Comparison of ENCODE assay signal across 20 cellular contexts in the genomic region with DNA sequence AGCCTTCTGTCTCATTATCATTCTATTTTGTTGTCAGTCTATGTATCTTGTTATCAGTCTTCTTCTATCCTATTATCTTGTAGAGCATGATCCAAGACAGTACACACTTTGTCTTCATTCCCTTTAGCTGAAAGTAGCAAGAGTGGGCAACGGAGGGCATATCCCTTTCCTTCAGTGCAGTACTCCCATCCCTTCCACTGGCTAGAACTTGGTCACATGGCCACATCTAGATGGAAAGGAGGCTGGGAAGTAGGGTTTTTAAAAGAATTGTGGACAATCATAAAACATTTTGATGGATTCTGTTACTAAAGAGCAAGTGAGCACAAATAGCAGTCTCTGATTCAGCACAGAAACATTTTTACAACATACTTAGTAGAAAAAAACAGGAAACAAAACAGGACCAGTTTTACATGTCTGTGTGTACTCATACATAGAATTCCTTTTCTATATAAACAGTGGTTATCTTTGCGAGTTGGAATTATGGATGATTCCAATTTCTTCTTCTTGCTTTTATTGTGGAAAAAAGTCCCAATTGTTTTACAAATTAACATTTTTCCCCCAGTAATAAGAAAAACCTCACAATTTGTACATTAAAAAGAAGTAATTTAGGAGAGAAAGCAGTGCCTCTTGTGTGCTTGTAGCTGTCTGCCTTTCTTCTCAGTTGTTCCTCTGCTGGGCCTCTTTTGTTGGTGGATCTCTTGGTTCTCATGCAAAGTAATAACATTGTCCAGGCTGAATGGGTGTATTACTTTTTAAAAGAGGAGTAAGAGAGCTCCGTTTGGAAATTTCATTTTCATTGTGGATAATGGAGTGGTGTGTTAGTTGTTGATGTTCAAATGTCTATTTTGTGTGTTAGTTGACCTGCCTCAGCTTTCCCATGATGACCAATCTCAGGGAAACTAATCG.
DNase-seq lines count a peak whose midpoint lies in the region; ATAC-seq, FAIRE-seq and TF ChIP-seq lines count a peak whose summit lies in the region.
"Had no signal": no experiment of that assay in that cellular context is flagged by ENCODE, and none has a peak within 500 bp of the region (broad histone marks: within the 10 kb centered on the region; RNA-seq: fewer than 3 reads in every experiment).

No MANE protein-coding gene starts in this region.

- H3K27me3 ChIP-seq in endothelial cell of umbilical vein (ENCODE audit: control insufficient read depth in 2 of 2, insufficient read depth in 2 of 2, low read length in 2 of 2) (peaks cover 14 to 21% of the 10 kb centered on the region in 2 experiments), mesenchymal stem cell (ENCODE audit: control insufficient read depth in 1 of 2, insufficient read depth in 1 of 2, low read length in 2 of 2) (peaks cover 0 to 24% of the 10 kb centered on the region in 2 experiments), testis (no peaks in the 10 kb centered on the region)
- H3K27me3 ChIP-seq: brain microvascular endothelial cell, transverse colon had no signal

- no peaks in the 10 kb centered on the region for H3K4me1 ChIP-seq in endothelial cell of umbilical vein (ENCODE audit: control insufficient read depth, extremely low read depth, insufficient read depth, low read length)
- H3K4me1 ChIP-seq in mesenchymal stem cell (ENCODE audit: control insufficient read depth, insufficient read depth, low read depth, low read length): peaks cover 1% of the 10 kb centered on the region
- no peaks in the 10 kb centered on the region for H3K4me1 ChIP-seq in testis
- H3K4me1 ChIP-seq: esophagus muscularis mucosa, heart right ventricle, transverse colon had no signal

- H3K4me2 ChIP-seq in endothelial cell of umbilical vein (ENCODE audit: insufficient read depth, low read length) (no peak overlapping the region), mesenchymal stem cell (ENCODE audit: low read length, poor library complexity, severe bottlenecking) (no peak overlapping the region)

- TF ChIP-seq POLR2A in endothelial cell of umbilical vein (IDR thresholded peaks at IDR 0.05; ENCODE audit: low read depth, low read length) (no peak), testis (IDR thresholded peaks at IDR 0.05) (no peak)

- no peak for ATAC-seq in HG02938 (IDR thresholded peaks at IDR 0.05; ENCODE audit: unreplicated experiment)
- ATAC-seq: activated CD4-positive, CD25-positive, alpha-beta regulatory T cell treated with anti-CD3 and anti-CD28 coated beads, Interleukin-2, amount 50 U/mL, for 24 hours; heart right ventricle; stimulated activated memory B cell treated with anti-CD40 and anti-IgM and Interleukin-4, amounts not matched to agents 10 μg/mL and 1 μg/mL and 100 μg/mL, for 72 hours had no signal

- H3K36me3 ChIP-seq in endothelial cell of umbilical vein (ENCODE audit: control insufficient read depth in 2 of 2, extremely low read depth in 1 of 2, insufficient read depth in 2 of 2, low read length in 2 of 2) (no peaks in the 10 kb centered on the region), mesenchymal stem cell (ENCODE audit: control insufficient read depth in 1 of 2, insufficient read depth in 2 of 2, low read depth in 1 of 2, low read length in 2 of 2) (no peaks in the 10 kb centered on the region), testis (ENCODE audit: low read depth, missing control alignments) (no peaks in the 10 kb centered on the region)
- H3K36me3 ChIP-seq: brain microvascular endothelial cell, esophagus muscularis mucosa, heart right ventricle, transverse colon had no signal

- no peak for TF ChIP-seq CTCF in endothelial cell of umbilical vein (IDR thresholded peaks at IDR 0.05; ENCODE audit: extremely low read depth in 1 of 2, insufficient read depth in 1 of 2, low read depth in 1 of 2, low read length in 2 of 2)
- TF ChIP-seq CTCF in testis (IDR thresholded peaks at IDR 0.05): no peak

- POLR2A ChIA-PET in endothelial cell of umbilical vein (lab: Charles Lee): no interaction called here

- H2BK120ac ChIP-seq in mesenchymal stem cell (ENCODE audit: low read depth, low read length): no peak overlapping the region

- H3K9me3 ChIP-seq in endothelial cell of umbilical vein (replicated peaks; ENCODE audit: control insufficient read depth, insufficient read depth, low read length) (no peaks in the 10 kb centered on the region), mesenchymal stem cell (ENCODE audit: control insufficient read depth, low read length) (no peaks in the 10 kb centered on the region), testis (no peaks in the 10 kb centered on the region)
- H3K9me3 ChIP-seq: esophagus muscularis mucosa had no signal

- H2BK15ac ChIP-seq in mesenchymal stem cell (ENCODE audit: low read depth, poor library complexity, severe bottlenecking): no peak overlapping the region

- no peak overlapping the region for H2AK5ac ChIP-seq in mesenchymal stem cell (ENCODE audit: low read length, severe bottlenecking)

- BruUV-seq in endothelial cell of umbilical vein (replicated peaks; lab: Mats Ljungman, UMichigan): no TSS peak

- intact Hi-C loops in endothelial cell of umbilical vein (cut with micrococcal nuclease): no loop called here
- intact Hi-C loops in testis (cut with DNase I; ENCODE audit: low total_unique reads): no loop called here

- no peak overlapping the region for H2AFZ ChIP-seq in endothelial cell of umbilical vein (ENCODE audit: low read depth, low read length)
- no peak overlapping the region for H2AFZ ChIP-seq in mesenchymal stem cell (ENCODE audit: low read depth, low read length)

- CTCF ChIA-PET in endothelial cell of umbilical vein (lab: Charles Lee): interaction anchor here (1.0 to 1.9 kb wide), 2 partner anchors 90 to 526 kb away, joined by 3 to 5 read pairs; no protein-coding TSS in a partner anchor

- H3K79me2 ChIP-seq in endothelial cell of umbilical vein (ENCODE audit: control insufficient read depth, insufficient read depth, low read length): no peaks in the 10 kb centered on the region

- H3K4ac ChIP-seq in mesenchymal stem cell (ENCODE audit: low read depth in 1 of 2, low read length in 2 of 2): no peak overlapping the region

- peak; percentile 89 for DNase-seq in EH (ENCODE audit: low read depth)
- peak; percentile 44 for DNase-seq in LoVo (ENCODE audit: low spot score)
- no peak for DNase-seq in endothelial cell of umbilical vein (ENCODE audit: low read depth, low spot score)
- DNase-seq in mesenchymal stem cell: peak; percentile 60
- DNase-seq in testis: no peak
- DNase-seq in NCI-H1105 (lab: John Stamatoyannopoulos, UW): no peak
- no peak for DNase-seq in central memory CD4-positive, alpha-beta T cell
- DNase-seq: activated T-cell treated with anti-CD3 and anti-CD28 coated beads, Interleukin-2, amount 50 U/mL, for 48 hours; brain microvascular endothelial cell; CD4-positive, CD25-positive, alpha-beta regulatory T cell; heart right ventricle; NCI-H1092; NCI-H2107; NCI-H524 treated with DMSO at 0.1 percent for 48 hours; transverse colon had no signal

- H4K91ac ChIP-seq in mesenchymal stem cell (ENCODE audit: low read length): no peak overlapping the region

- H3K23ac ChIP-seq in mesenchymal stem cell (ENCODE audit: low read length in 2 of 2): no peak overlapping the region

- no peak overlapping the region for H2BK5ac ChIP-seq in mesenchymal stem cell (ENCODE audit: low read depth, low read length, poor library complexity, severe bottlenecking)

- no peak overlapping the region for H3K9ac ChIP-seq in endothelial cell of umbilical vein (replicated peaks; ENCODE audit: extremely low read depth, insufficient read depth, low read length)
- H3K9ac ChIP-seq in mesenchymal stem cell (ENCODE audit: low read length): no peak overlapping the region

- no peaks in the 10 kb centered on the region for H4K20me1 ChIP-seq in endothelial cell of umbilical vein (replicated peaks; ENCODE audit: control insufficient read depth, extremely low read depth, insufficient read depth, low read length)

- WGBS in mesenchymal stem cell: 66% methylated on average over 3 of the region's 4 CpGs
- WGBS in testis, 2 donors: 74 to 80% methylated on average over 4 of the region's 4 CpGs

- peak; percentile 46 for FAIRE-seq in endothelial cell of umbilical vein (lab: Jason Lieb, UNC)
- FAIRE-seq: keratinocyte had no signal

- no peaks in the 10 kb centered on the region for H3K9me1 ChIP-seq in endothelial cell of umbilical vein (replicated peaks; ENCODE audit: control insufficient read depth, extremely low read depth, insufficient read depth, low read length)

- H3K4me3 ChIP-seq in endothelial cell of umbilical vein (replicated peaks in 1 of 3; ENCODE audit: insufficient read depth in 1 of 3, low read depth in 1 of 3, low read length in 3 of 3) (no peak overlapping the region), mesenchymal stem cell (ENCODE audit: insufficient read depth in 1 of 2, low read depth in 1 of 2, low read length in 2 of 2) (no peak overlapping the region), testis (no peak overlapping the region)
- H3K4me3 ChIP-seq: esophagus muscularis mucosa, heart right ventricle, transverse colon had no signal

- dilution Hi-C loops in endothelial cell of umbilical vein (cut with MboI; ENCODE audit: extremely low pct_ligation_motif_present, low sequenced_read_pairs): no loop called here

- H4K8ac ChIP-seq in mesenchymal stem cell (ENCODE audit: low read length): no peak overlapping the region

- no peak overlapping the region for H3K18ac ChIP-seq in mesenchymal stem cell (ENCODE audit: low read depth in 1 of 2, low read length in 2 of 2)

- H3K27ac ChIP-seq in endothelial cell of umbilical vein (ENCODE audit: insufficient read depth, low read depth, low read length) (no peak overlapping the region), mesenchymal stem cell (ENCODE audit: low read length, poor library complexity, severe bottlenecking) (no peak overlapping the region), testis (no peak overlapping the region)
- H3K27ac ChIP-seq: brain microvascular endothelial cell, esophagus muscularis mucosa, heart right ventricle, transverse colon had no signal

- H3K79me1 ChIP-seq in mesenchymal stem cell (replicated peaks; ENCODE audit: low read length, poor library complexity, severe bottlenecking): no peaks in the 10 kb centered on the region

- H2BK12ac ChIP-seq in mesenchymal stem cell (ENCODE audit: low read length in 2 of 2): no peak overlapping the region

- H3K14ac ChIP-seq in mesenchymal stem cell (ENCODE audit: low read length in 2 of 2): no peak overlapping the region

TF ChIP-seq in endothelial cell of umbilical vein, 7 proteins besides CTCF, POLR2A, EP300 and RAD21 (continues in another document):
- TF ChIP-seq MYC (IDR thresholded peaks at IDR 0.05; ENCODE audit: low read depth, low read length) (no peak), GATA2 (IDR thresholded peaks at IDR 0.05; ENCODE audit: insufficient read depth, insufficient read length, low read depth, low read length) (no peak), POLR2AphosphoS5 (IDR thresholded peaks at IDR 0.05; ENCODE audit: insufficient read depth, low read depth, low read length) (no peak), FOS (IDR thresholded peaks at IDR 0.05; ENCODE audit: borderline replicate concordance, insufficient read depth, low read length) (no peak)
- TF ChIP-seq, protein P1, sequence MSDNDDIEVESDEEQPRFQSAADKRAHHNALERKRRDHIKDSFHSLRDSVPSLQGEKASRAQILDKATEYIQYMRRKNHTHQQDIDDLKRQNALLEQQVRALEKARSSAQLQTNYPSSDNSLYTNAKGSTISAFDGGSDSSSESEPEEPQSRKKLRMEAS (IDR thresholded peaks at IDR 0.05; ENCODE audit: insufficient read depth, insufficient read length): no peak

Comparison
In these comparisons a context has a peak if more than half of its experiments do, and no peak if none do; other contexts are left out.
1. DNase-seq: peak in EH (single experiment), LoVo (single experiment) and mesenchymal stem cell (single experiment); none in endothelial cell of umbilical vein (single experiment), testis (single experiment), NCI-H1105 (single experiment) and central memory CD4-positive, alpha-beta T cell (single experiment).